Comparison of ENCODE assay signal across 10 cellular contexts in the genomic region with DNA sequence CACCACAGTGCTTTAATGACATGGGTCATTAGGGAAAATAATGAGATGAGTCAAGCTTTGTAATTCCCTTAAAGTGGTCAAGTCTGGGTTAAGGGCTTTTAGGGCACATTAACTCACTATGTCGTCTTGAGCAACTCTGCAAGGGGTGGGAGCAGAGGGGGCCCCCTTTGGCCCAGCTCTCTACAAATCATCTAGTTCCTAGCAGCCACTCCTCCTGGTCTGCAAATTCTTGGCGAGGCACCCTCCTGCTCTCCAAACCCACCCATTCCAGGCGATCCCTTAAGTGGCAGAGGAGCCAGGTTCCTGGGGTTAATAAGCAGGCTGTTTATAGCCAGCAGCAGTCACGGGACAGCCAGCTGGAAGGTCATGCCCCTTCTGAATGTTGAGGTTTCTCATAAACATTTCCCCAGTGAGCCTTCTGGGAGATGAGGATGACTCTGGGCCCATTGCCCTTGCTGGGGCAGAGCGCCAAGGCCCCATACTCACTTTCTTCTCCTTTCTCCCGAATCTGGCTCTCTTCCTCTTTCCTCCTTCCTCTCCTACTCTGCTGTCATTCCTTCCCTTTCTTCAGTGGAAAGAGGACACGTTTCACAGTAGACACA. TPM values are rescaled to one million over a fixed set of nuclear protein-coding genes. Genes with fewer than 3 reads are reported as not detected.
DNase-seq lines count a peak whose midpoint lies in the region; ATAC-seq and TF ChIP-seq lines count a peak whose summit lies in the region.
"Had no signal": no experiment of that assay in that cellular context is flagged by ENCODE, and none has a peak within 500 bp of the region (broad histone marks: within the 10 kb centered on the region; RNA-seq: fewer than 3 reads in every experiment).

No MANE protein-coding gene starts in this region.

- 5% methylated on average over 4 of the region's 7 CpGs for WGBS in esophagus muscularis mucosa
- 4 to 12% methylated on average over 7 of the region's 7 CpGs for WGBS in tibial nerve, 2 donors
- WGBS in trophoblast cell (ENCODE audit: extremely low coverage, insufficient coverage, insufficient read length), result no CpG with 5 or more reads among the region's 7 CpGs

- H2BK5ac ChIP-seq in trophoblast cell (ENCODE audit: low read depth, low read length, poor library complexity), result no peak overlapping the region

- peak; percentile 53 for DNase-seq in LHCN-M2 (ENCODE audit: low read depth)
- DNase-seq in esophagus muscularis mucosa (ENCODE audit: extremely low spot score), result peak; percentile 98
- DNase-seq in mucosa of descending colon, result peak; percentile 68 to 81 (median 78)
- peak; percentile 90 to 97 for DNase-seq in tibial nerve (ENCODE audit: low spot score in 2 of 2)
- DNase-seq in G401 (ENCODE audit: low spot score), result no peak
- DNase-seq in T-helper 2 cell treated with Interferon-gamma antibody and Interleukin-4, amounts not matched to agents 5 μg/mL and 100 μg/mL, for 36 hours (ENCODE audit: low spot score), result no peak
- no peak for DNase-seq in trophoblast cell
- DNase-seq: activated CD4-positive, alpha-beta T cell treated with anti-CD3 and anti-CD28 coated beads for 36 hours; KBM-7 had no signal

- H3K4ac ChIP-seq in trophoblast cell (ENCODE audit: low read depth, low read length), result no peak overlapping the region

- no peaks in the 10 kb centered on the region for H3K36me3 Mint-ChIP-seq in T-helper 2 cell treated with Interferon-gamma antibody and Interleukin-4, amounts not matched to agents 5 μg/mL and 100 μg/mL, for 36 hours (ENCODE audit: low read depth)

- ATAC-seq in mucosa of descending colon (peak; percentile 62), GM19351 (IDR thresholded peaks at IDR 0.05; ENCODE audit: unreplicated experiment) (no peak)
- ATAC-seq: activated CD4-positive, alpha-beta T cell treated with anti-CD3 and anti-CD28 coated beads for 36 hours had no signal

- H3K4me3 Mint-ChIP-seq in T-helper 2 cell treated with Interferon-gamma antibody and Interleukin-4, amounts not matched to agents 5 μg/mL and 100 μg/mL, for 36 hours, result no peak overlapping the region
- H3K4me3 Mint-ChIP-seq: activated CD4-positive, alpha-beta T cell treated with anti-CD3 and anti-CD28 coated beads for 36 hours had no signal

- H4K12ac ChIP-seq in trophoblast cell (ENCODE audit: low read depth, low read length), result no peak overlapping the region

- H3K9me3 ChIP-seq in esophagus muscularis mucosa, result no peaks in the 10 kb centered on the region
- no peaks in the 10 kb centered on the region for H3K9me3 ChIP-seq in mucosa of descending colon
- no peaks in the 10 kb centered on the region for H3K9me3 ChIP-seq in tibial nerve
- no peaks in the 10 kb centered on the region for H3K9me3 ChIP-seq in trophoblast cell (ENCODE audit: insufficient read depth, low read depth, low read length)

- no peak overlapping the region for H3K18ac ChIP-seq in trophoblast cell (ENCODE audit: low read length)

- no peaks in the 10 kb centered on the region for H3K79me1 ChIP-seq in trophoblast cell (ENCODE audit: low read length)

- no peak overlapping the region for H2BK120ac ChIP-seq in trophoblast cell (ENCODE audit: insufficient read depth, low read length, poor library complexity)

- TF ChIP-seq POLR2A in esophagus muscularis mucosa (IDR thresholded peaks at IDR 0.05; ENCODE audit: low read depth) (no peak), tibial nerve (IDR thresholded peaks at IDR 0.05) (peak in 1 of 2 donors; percentile 31)

- H3K36me3 ChIP-seq in esophagus muscularis mucosa (no peaks in the 10 kb centered on the region), mucosa of descending colon (ENCODE audit: low read depth) (no peaks in the 10 kb centered on the region), tibial nerve (no peaks in the 10 kb centered on the region), trophoblast cell (ENCODE audit: control insufficient read depth in 1 of 2, insufficient read depth in 2 of 2, low read length in 2 of 2) (no peaks in the 10 kb centered on the region)

- no peak overlapping the region for H4K8ac ChIP-seq in trophoblast cell (ENCODE audit: low read depth, low read length)

- H3K79me2 ChIP-seq in trophoblast cell (ENCODE audit: control insufficient read depth, insufficient read depth, low read length, poor library complexity), result no peaks in the 10 kb centered on the region

- intact Hi-C loops in esophagus muscularis mucosa (cut with DNase I), result loop anchor here (2.0 to 10.0 kb wide), 2 partner anchors 109 to 221 kb away; no protein-coding TSS in a partner anchor
- intact Hi-C loops in mucosa of descending colon (cut with DNase I, micrococcal nuclease), result no loop called here

- TF ChIP-seq EP300 in esophagus muscularis mucosa (IDR thresholded peaks at IDR 0.05) (peak; percentile 69), tibial nerve (IDR thresholded peaks at IDR 0.05) (peak; percentile 85 to 98)

- no peak overlapping the region for H3K4me2 ChIP-seq in trophoblast cell (ENCODE audit: low read length)

- peaks cover 2% of the 10 kb centered on the region for H3K27me3 Mint-ChIP-seq in T-helper 2 cell treated with Interferon-gamma antibody and Interleukin-4, amounts not matched to agents 5 μg/mL and 100 μg/mL, for 36 hours (ENCODE audit: low read depth)

- H3K27ac ChIP-seq in esophagus muscularis mucosa (replicated peaks in 1 of 4) (peak overlapping the region; percentile 84 to 94 (median 89)), tibial nerve (peak overlapping the region; percentile 73 to 94 (median 86)), trophoblast cell (ENCODE audit: low read depth, low read length) (no peak overlapping the region)

- no peak overlapping the region for H3K23ac ChIP-seq in trophoblast cell (ENCODE audit: low read length)

- H2AK5ac ChIP-seq in trophoblast cell (ENCODE audit: low read length), result no peak overlapping the region

- in situ Hi-C loops in G401 (cut with HindIII; ENCODE audit: low sequenced_read_pairs), result no loop called here

- H3K27me3 ChIP-seq in esophagus muscularis mucosa (no peaks in the 10 kb centered on the region), tibial nerve (no peaks in the 10 kb centered on the region), trophoblast cell (ENCODE audit: insufficient read depth, low read length) (no peaks in the 10 kb centered on the region)

- no peak overlapping the region for H3K9ac ChIP-seq in trophoblast cell (ENCODE audit: low read length)

- H4K91ac ChIP-seq in trophoblast cell (ENCODE audit: low read depth, low read length), result no peak overlapping the region

- H3K9me3 Mint-ChIP-seq in T-helper 2 cell treated with Interferon-gamma antibody and Interleukin-4, amounts not matched to agents 5 μg/mL and 100 μg/mL, for 36 hours, result no peaks in the 10 kb centered on the region

- TF ChIP-seq CTCF in esophagus muscularis mucosa (IDR thresholded peaks at IDR 0.05) (no peak), mucosa of descending colon (IDR thresholded peaks at IDR 0.05) (no peak), tibial nerve (IDR thresholded peaks at IDR 0.05) (peak in 1 of 5 experiments; percentile 13)

- no peak overlapping the region for H2AFZ ChIP-seq in trophoblast cell (ENCODE audit: insufficient read depth, low read length, poor library complexity)

- H3K4me3 ChIP-seq in esophagus muscularis mucosa (peak overlapping the region; percentile 9 to 46 (median 16)), mucosa of descending colon (no peak overlapping the region), tibial nerve (no peak overlapping the region), trophoblast cell (ENCODE audit: low read depth, low read length) (no peak overlapping the region)

- H3K27ac Mint-ChIP-seq in T-helper 2 cell treated with Interferon-gamma antibody and Interleukin-4, amounts not matched to agents 5 μg/mL and 100 μg/mL, for 36 hours, result no peak overlapping the region
- H3K27ac Mint-ChIP-seq: activated CD4-positive, alpha-beta T cell treated with anti-CD3 and anti-CD28 coated beads for 36 hours had no signal

- no peaks in the 10 kb centered on the region for H3K4me1 Mint-ChIP-seq in T-helper 2 cell treated with Interferon-gamma antibody and Interleukin-4, amounts not matched to agents 5 μg/mL and 100 μg/mL, for 36 hours (ENCODE audit: low read depth)
- H3K4me1 Mint-ChIP-seq: activated CD4-positive, alpha-beta T cell treated with anti-CD3 and anti-CD28 coated beads for 36 hours had no signal

- H3K14ac ChIP-seq in trophoblast cell (ENCODE audit: low read length), result no peak overlapping the region

- no peak overlapping the region for H2BK12ac ChIP-seq in trophoblast cell (ENCODE audit: low read length)

- H3K4me1 ChIP-seq in esophagus muscularis mucosa, result peaks cover 42 to 68% (median 64%) of the 10 kb centered on the region in 4 donors
- peaks cover 11% of the 10 kb centered on the region for H3K4me1 ChIP-seq in mucosa of descending colon (ENCODE audit: low read depth)
- H3K4me1 ChIP-seq in tibial nerve, result peaks cover 6 to 77% (median 29%) of the 10 kb centered on the region in 4 donors
- no peaks in the 10 kb centered on the region for H3K4me1 ChIP-seq in trophoblast cell (ENCODE audit: control insufficient read depth in 1 of 2, insufficient read depth in 2 of 2, low read length in 2 of 2)

RNA-seq across cellular contexts. Expression of gene GPX3, which starts 14.3 kb away (rescaled TPM):
- total RNA-seq in LHCN-M2 (2014; rRNA removed), result 1.0 and 7.3 TPM in 2 replicates
- polyA plus RNA-seq in LHCN-M2 (2012), result 11.1 TPM
- 1,000 to 10,000 TPM; 1,165 to 3,724 (median 1,939) TPM for total RNA-seq in esophagus muscularis mucosa
- 100 to 1,000 TPM in 2 of 3 donors, 10 to 100 TPM in 1; 44.6 to 460 (median 147) TPM for total RNA-seq in mucosa of descending colon
- 1,000 to 10,000 TPM; 3,864 to 9,036 (median 5,113) TPM for total RNA-seq in tibial nerve
- 8.4 and 15.5 TPM in 2 replicates for total RNA-seq in G401 (2014; rRNA removed; shearing (Covaris generic))
- 22.4 and 25.1 TPM in 2 replicates for polyA plus RNA-seq in trophoblast cell (2013)
- total RNA-seq: activated CD4-positive, alpha-beta T cell treated with anti-CD3 and anti-CD28 coated beads for 36 hours had no signal

Comparison
In these comparisons a context has a peak if more than half of its experiments do, and no peak if none do; other contexts are left out.
1. DNase-seq: peak in LHCN-M2 (single experiment), esophagus muscularis mucosa (single experiment), mucosa of descending colon (3 of 3) and tibial nerve (2 of 2); none in G401 (single experiment), T-helper 2 cell treated with Interferon-gamma antibody and Interleukin-4, amounts not matched to agents 5 μg/mL and 100 μg/mL, for 36 hours (single experiment) and trophoblast cell (0 of 2).
2. H3K4me3 ChIP-seq: peak in esophagus muscularis mucosa (4 of 4); none in mucosa of descending colon (single experiment), tibial nerve (0 of 4) and trophoblast cell (single experiment).